Comparison of ENCODE assay signal across 20 cellular contexts in the genomic region with DNA sequence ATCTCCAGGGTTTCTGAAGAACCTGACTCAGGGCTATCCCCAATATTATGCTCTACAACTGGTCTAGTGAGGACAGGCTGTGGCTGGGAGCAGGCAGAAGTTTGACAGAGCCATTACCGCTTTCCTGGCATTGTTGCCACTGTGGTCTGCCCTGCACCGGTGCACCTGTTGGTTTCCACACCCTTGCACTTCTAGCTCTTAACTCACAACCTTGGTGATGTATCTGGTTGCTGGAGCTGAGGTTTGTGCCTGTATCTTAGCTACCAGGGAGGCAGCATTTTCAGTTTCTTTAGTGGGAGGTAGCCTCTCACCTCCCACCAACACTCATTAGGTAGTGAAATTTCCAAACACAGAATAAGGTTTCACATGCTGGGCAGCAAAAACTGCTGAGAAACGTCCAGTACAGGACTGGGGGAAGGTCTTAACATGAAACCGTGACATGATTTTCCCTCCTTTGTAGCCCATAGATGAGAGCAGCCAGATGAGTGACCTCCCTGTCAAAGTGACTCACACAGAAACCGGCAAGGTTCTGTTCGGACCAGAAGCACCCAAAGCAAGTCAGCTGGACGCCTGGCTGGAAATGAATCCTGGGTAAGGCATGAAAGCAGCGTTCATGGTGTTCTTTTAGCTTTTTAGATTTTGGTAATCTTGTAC. TPM values are rescaled to one million over a fixed set of nuclear protein-coding genes. Genes with fewer than 3 reads are reported as not detected.
DNase-seq lines count a peak whose midpoint lies in the region; ATAC-seq and TF ChIP-seq lines count a peak whose summit lies in the region.
"Had no signal": no experiment of that assay in that cellular context is flagged by ENCODE, and none has a peak within 500 bp of the region (broad histone marks: within the 10 kb centered on the region; RNA-seq: fewer than 3 reads in every experiment).

No MANE protein-coding gene starts in this region.

- H3K23ac ChIP-seq in mesenchymal stem cell (ENCODE audit: low read length in 2 of 2), result no peak overlapping the region

- no peak overlapping the region for H2BK15ac ChIP-seq in mesenchymal stem cell (ENCODE audit: low read depth, poor library complexity, severe bottlenecking)

- H3K14ac ChIP-seq in mesenchymal stem cell (ENCODE audit: low read length in 2 of 2), result no peak overlapping the region

- no peak overlapping the region for H3K4me3 ChIP-seq in mesenchymal stem cell (ENCODE audit: insufficient read depth in 1 of 2, low read depth in 1 of 2, low read length in 2 of 2)
- no peak overlapping the region for H3K4me3 ChIP-seq in WERI-Rb-1 (ENCODE audit: low read depth, low read length)
- H3K4me3 ChIP-seq: dorsolateral prefrontal cortex, K562, ovary, smooth muscle cell, testis had no signal

- H3K27me3 Mint-ChIP-seq in progenitor cell of endocrine pancreas (no peaks in the 10 kb centered on the region), MCF 10A (ENCODE audit: insufficient read depth, unreplicated experiment) (no peaks in the 10 kb centered on the region)

- CTCF ChIA-PET in MCF 10A (lab: Yijun Ruan, JAX), result interaction anchor here (0.5 kb wide), 1 partner anchor 363 kb away, joined by 4 read pairs; no protein-coding TSS in a partner anchor

- intact Hi-C loops in MCF 10A (cut with micrococcal nuclease), result no loop called here

- peaks cover 2% of the 10 kb centered on the region for H3K79me1 ChIP-seq in mesenchymal stem cell (replicated peaks; ENCODE audit: low read length, poor library complexity, severe bottlenecking)

- H3K27ac Mint-ChIP-seq in progenitor cell of endocrine pancreas (no peak overlapping the region), MCF 10A (ENCODE audit: low read depth, unreplicated experiment) (no peak overlapping the region)

- no peak overlapping the region for H2BK120ac ChIP-seq in mesenchymal stem cell (ENCODE audit: low read depth, low read length)

- DNase-seq in mesenchymal stem cell (no peak), progenitor cell of endocrine pancreas (ENCODE audit: low spot score, unreplicated experiment) (no peak), WERI-Rb-1 (no peak), CD1c-positive myeloid dendritic cell (ENCODE audit: extremely low spot score) (no peak), MCF 10A (ENCODE audit: unreplicated experiment) (no peak)
- DNase-seq: amniotic stem cell, GOT3, mesendoderm, NCI-H1930, NCI-H774, ovary, Right ventricle myocardium superior, testis had no signal

- H3K36me3 Mint-ChIP-seq in progenitor cell of endocrine pancreas (ENCODE audit: insufficient read depth) (peaks cover 14% of the 10 kb centered on the region), MCF 10A (ENCODE audit: insufficient read depth, unreplicated experiment) (peaks cover 66% of the 10 kb centered on the region)

- no peak for TF ChIP-seq CTCF in progenitor cell of endocrine pancreas (IDR thresholded peaks at IDR 0.05; ENCODE audit: unreplicated experiment)
- no peak for TF ChIP-seq CTCF in WERI-Rb-1 (IDR thresholded peaks at IDR 0.05; ENCODE audit: low read depth, low read length)
- TF ChIP-seq CTCF in MCF 10A (IDR thresholded peaks at IDR 0.05; ENCODE audit: unreplicated experiment), result no peak

- H2BK12ac ChIP-seq in mesenchymal stem cell (ENCODE audit: low read length in 2 of 2), result no peak overlapping the region

- H3K18ac ChIP-seq in mesenchymal stem cell (ENCODE audit: low read depth in 1 of 2, low read length in 2 of 2), result no peak overlapping the region

- ATAC-seq in GM18907 (IDR thresholded peaks at IDR 0.05; ENCODE audit: unreplicated experiment) (peak; percentile 54), GM21515 (IDR thresholded peaks at IDR 0.05; ENCODE audit: unreplicated experiment) (peak; percentile 75), HG03469 (IDR thresholded peaks at IDR 0.05; ENCODE audit: unreplicated experiment) (peak; percentile 82)
- ATAC-seq: K562 had no signal

- H3K27me3 ChIP-seq in mesenchymal stem cell (ENCODE audit: control insufficient read depth in 1 of 2, insufficient read depth in 1 of 2, low read length in 2 of 2), result no peaks in the 10 kb centered on the region
- H3K27me3 ChIP-seq in WERI-Rb-1 (ENCODE audit: insufficient read depth, low read depth, severe bottlenecking), result no peaks in the 10 kb centered on the region
- H3K27me3 ChIP-seq: dorsolateral prefrontal cortex, ovary, testis had no signal

- peaks cover 18 to 97% of the 10 kb centered on the region in 2 experiments for H3K36me3 ChIP-seq in mesenchymal stem cell (ENCODE audit: control insufficient read depth in 1 of 2, insufficient read depth in 2 of 2, low read depth in 1 of 2, low read length in 2 of 2)
- peaks cover 55% of the 10 kb centered on the region for H3K36me3 ChIP-seq in WERI-Rb-1

- H4K91ac ChIP-seq in mesenchymal stem cell (ENCODE audit: low read length), result peak overlapping the region; percentile 66

- 93% methylated on average over 8 of the region's 8 CpGs for WGBS in mesenchymal stem cell

- no TSS peak for BruUV-seq in MCF 10A (replicated peaks; lab: Mats Ljungman, UMichigan)

- H4K8ac ChIP-seq in mesenchymal stem cell (ENCODE audit: low read length), result no peak overlapping the region

- H3K9ac ChIP-seq in mesenchymal stem cell (ENCODE audit: low read length), result no peak overlapping the region

- POLR2A ChIA-PET in MCF 10A (lab: Yijun Ruan, JAX), result no interaction called here

- H3K4me1 ChIP-seq in mesenchymal stem cell (ENCODE audit: control insufficient read depth, insufficient read depth, low read depth, low read length), result no peaks in the 10 kb centered on the region
- H3K4me1 ChIP-seq: testis had no signal

- H2AK5ac ChIP-seq in mesenchymal stem cell (ENCODE audit: low read length, severe bottlenecking), result no peak overlapping the region

- no peak overlapping the region for H2AFZ ChIP-seq in mesenchymal stem cell (ENCODE audit: low read depth, low read length)

- H3K9me3 ChIP-seq in mesenchymal stem cell (ENCODE audit: control insufficient read depth, low read length), result no peaks in the 10 kb centered on the region
- no peaks in the 10 kb centered on the region for H3K9me3 ChIP-seq in WERI-Rb-1 (ENCODE audit: severe bottlenecking)
- H3K9me3 ChIP-seq: ovary, testis had no signal

- no peaks in the 10 kb centered on the region for H3K9me3 Mint-ChIP-seq in progenitor cell of endocrine pancreas (ENCODE audit: low read depth)
- H3K9me3 Mint-ChIP-seq in MCF 10A (ENCODE audit: unreplicated experiment), result no peaks in the 10 kb centered on the region

- no peak overlapping the region for H3K4me3 Mint-ChIP-seq in progenitor cell of endocrine pancreas (ENCODE audit: low read depth)
- no peak overlapping the region for H3K4me3 Mint-ChIP-seq in MCF 10A (ENCODE audit: unreplicated experiment)

- H2BK5ac ChIP-seq in mesenchymal stem cell (ENCODE audit: low read depth, low read length, poor library complexity, severe bottlenecking), result no peak overlapping the region

- no peak overlapping the region for H3K27ac ChIP-seq in mesenchymal stem cell (ENCODE audit: low read length, poor library complexity, severe bottlenecking)
- no peak overlapping the region for H3K27ac ChIP-seq in WERI-Rb-1
- H3K27ac ChIP-seq: C4-2B, ovary, testis had no signal

- H3K4ac ChIP-seq in mesenchymal stem cell (ENCODE audit: low read depth in 1 of 2, low read length in 2 of 2), result no peak overlapping the region

- peaks cover 5% of the 10 kb centered on the region for H3K4me1 Mint-ChIP-seq in progenitor cell of endocrine pancreas (ENCODE audit: low read depth)
- no peaks in the 10 kb centered on the region for H3K4me1 Mint-ChIP-seq in MCF 10A (ENCODE audit: insufficient read depth, unreplicated experiment)

- no peak overlapping the region for H3K4me2 ChIP-seq in mesenchymal stem cell (ENCODE audit: low read length, poor library complexity, severe bottlenecking)
- H3K4me2 ChIP-seq: smooth muscle cell had no signal

RNA-seq across cellular contexts. Expression of a gene that starts 57.7 kb away (rescaled TPM):
- polyA plus RNA-seq in mesenchymal stem cell (2013, experiment 1 of 2), result 24.3 TPM
- polyA plus RNA-seq in mesenchymal stem cell (2013, experiment 2 of 2), result 23.4 TPM
- 55.8 and 57.0 TPM in 2 replicates for total RNA-seq in progenitor cell of endocrine pancreas
- total RNA-seq in MCF 10A (2022), result 75.6 and 77.6 TPM in 2 replicates
